19 cellular contexts compared by ENCODE assay signal in the genomic region with DNA sequence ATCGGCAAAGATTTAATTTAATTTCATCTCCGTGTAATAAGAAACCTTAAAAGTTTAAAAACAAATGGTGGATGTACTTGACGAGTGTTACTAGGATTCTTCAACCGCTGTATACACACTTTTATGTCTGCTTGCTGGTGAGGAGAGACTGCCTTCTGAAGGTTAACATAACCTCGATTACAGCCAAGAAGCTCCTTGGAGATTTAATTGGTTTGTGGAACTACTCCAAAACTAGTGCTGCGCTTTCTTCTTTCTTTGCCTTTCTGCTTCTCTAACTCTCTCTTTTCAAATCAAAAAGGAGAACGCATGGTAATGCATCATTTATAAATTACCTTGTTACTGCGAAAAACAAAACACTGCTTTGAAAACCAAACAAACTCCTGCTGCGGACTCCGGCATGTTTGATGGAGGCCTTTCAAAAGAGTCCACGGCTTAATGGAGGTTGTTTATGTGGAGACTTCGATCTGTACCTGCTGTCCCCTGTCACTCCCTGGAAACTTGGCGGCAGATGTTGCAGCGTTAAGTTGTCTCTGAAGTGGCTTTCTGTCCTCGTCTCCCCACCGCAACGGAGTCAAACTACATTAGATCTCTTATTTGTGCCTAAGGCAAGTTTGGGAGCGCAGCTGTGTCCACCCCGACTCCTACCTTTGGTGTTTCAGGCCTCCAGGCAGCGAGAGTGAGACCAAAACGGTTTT.
DNase-seq lines count a peak whose midpoint lies in the region; ATAC-seq and TF ChIP-seq lines count a peak whose summit lies in the region.
"Had no signal": no experiment of that assay in that cellular context is flagged by ENCODE, and none has a peak within 500 bp of the region (broad histone marks: within the 10 kb centered on the region; RNA-seq: fewer than 3 reads in every experiment).

No MANE protein-coding gene starts in this region.

- H3K27me3 ChIP-seq in NT2/D1 (ENCODE audit: insufficient read depth, insufficient read length): no peaks in the 10 kb centered on the region
- peaks cover 23% of the 10 kb centered on the region for H3K27me3 ChIP-seq in smooth muscle cell (ENCODE audit: low read depth)
- H3K27me3 ChIP-seq in Peyer's patch: no peaks in the 10 kb centered on the region
- H3K27me3 ChIP-seq: foreskin keratinocyte, neutrophil had no signal

- no peaks in the 10 kb centered on the region for H4K20me1 ChIP-seq in smooth muscle cell (ENCODE audit: low read depth)

- H3K36me3 Mint-ChIP-seq in mesothelial cell of epicardium: peaks cover 5% of the 10 kb centered on the region

- no peak for DNase-seq in NT2/D1 (ENCODE audit: low read depth, low spot score)
- DNase-seq in epithelial cell of esophagus (ENCODE audit: low read depth): no peak
- DNase-seq in mesothelial cell of epicardium (ENCODE audit: low spot score in 2 of 2, unreplicated experiment in 2 of 2): no peak
- DNase-seq in smooth muscle cell (lab: John Stamatoyannopoulos, UW; ENCODE audit: unreplicated experiment): no peak
- no peak for DNase-seq in Peyer's patch
- DNase-seq: activated T-cell treated with anti-CD3 and anti-CD28 coated beads, Interleukin-2, amount 50 U/mL, for 1 hour; central memory CD4-positive, alpha-beta T cell; foreskin keratinocyte; mammary epithelial cell; NCI-H2081 treated with DMSO at 0.1 percent for 48 hours; NCI-H748 treated with DMSO at 0.1 percent for 48 hours; SK-N-SH; stimulated activated CD4-positive, alpha-beta T cell treated with anti-CD3 and anti-CD28 coated beads, Interleukin-4, amount 100 ng/mL, for 1 hour had no signal

- H3K4me3 Mint-ChIP-seq in mesothelial cell of epicardium: peak overlapping the region; percentile 73
- H3K4me3 Mint-ChIP-seq: activated naive CD8-positive, alpha-beta T cell had no signal

- peaks cover 21% of the 10 kb centered on the region for H3K4me1 Mint-ChIP-seq in mesothelial cell of epicardium

- no peak for ATAC-seq in HG03457 (IDR thresholded peaks at IDR 0.05; ENCODE audit: unreplicated experiment)
- no peak for ATAC-seq in HG02840 (IDR thresholded peaks at IDR 0.05; ENCODE audit: low FRiP score, unreplicated experiment)
- no peak for ATAC-seq in GM19455 (IDR thresholded peaks at IDR 0.05; ENCODE audit: unreplicated experiment)
- ATAC-seq: foreskin keratinocyte had no signal

- peak overlapping the region; percentile 80 for H3K27ac Mint-ChIP-seq in mesothelial cell of epicardium
- H3K27ac Mint-ChIP-seq: activated naive CD8-positive, alpha-beta T cell had no signal

- no peaks in the 10 kb centered on the region for H3K4me1 ChIP-seq in NT2/D1 (ENCODE audit: insufficient read depth, insufficient read length)
- peaks cover 6% of the 10 kb centered on the region for H3K4me1 ChIP-seq in smooth muscle cell (ENCODE audit: low read depth)
- no peaks in the 10 kb centered on the region for H3K4me1 ChIP-seq in Peyer's patch
- H3K4me1 ChIP-seq: foreskin keratinocyte had no signal

- no peak overlapping the region for H2AFZ ChIP-seq in smooth muscle cell (ENCODE audit: low read depth)

- H3K9ac ChIP-seq in NT2/D1 (ENCODE audit: insufficient read length, low read depth) (peak overlapping the region; percentile 50), smooth muscle cell (ENCODE audit: low read depth) (no peak overlapping the region)
- H3K9ac ChIP-seq: SK-N-SH had no signal

- H3K27ac ChIP-seq in smooth muscle cell (ENCODE audit: low read depth): no peak overlapping the region
- peak overlapping the region in 2 of 4 donors; percentile 5 to 52 for H3K27ac ChIP-seq in Peyer's patch
- H3K27ac ChIP-seq: foreskin keratinocyte, neutrophil, thoracic aorta had no signal

- no peaks in the 10 kb centered on the region for H3F3A ChIP-seq in smooth muscle cell (ENCODE audit: low read depth)

- H3K9me3 ChIP-seq in NT2/D1 (ENCODE audit: insufficient read depth, low read length): no peaks in the 10 kb centered on the region
- no peaks in the 10 kb centered on the region for H3K9me3 ChIP-seq in smooth muscle cell (replicated peaks; ENCODE audit: low read depth)
- H3K9me3 ChIP-seq in Peyer's patch: no peaks in the 10 kb centered on the region
- H3K9me3 ChIP-seq: neutrophil, SK-N-SH, thoracic aorta had no signal

- TF ChIP-seq CTCF in epithelial cell of esophagus (IDR thresholded peaks at IDR 0.05; ENCODE audit: insufficient read depth, low read depth, low read length, missing control alignments) (no peak), mesothelial cell of epicardium (IDR thresholded peaks at IDR 0.05; ENCODE audit: unreplicated experiment) (no peak), smooth muscle cell (IDR thresholded peaks at IDR 0.05; ENCODE audit: borderline replicate concordance, insufficient read depth, poor library complexity, severe bottlenecking) (no peak), Peyer's patch (IDR thresholded peaks at IDR 0.05) (no peak)

- WGBS in smooth muscle cell (ENCODE audit: low lambda C conversion rate): 58% methylated on average over 21 of the region's 21 CpGs

- H3K4me3 ChIP-seq in NT2/D1 (ENCODE audit: insufficient read length, low read depth) (peak overlapping the region; percentile 41), epithelial cell of esophagus (ENCODE audit: low read length) (peak overlapping the region; percentile 25), smooth muscle cell (peak overlapping the region; percentile 30), Peyer's patch (no peak overlapping the region)
- H3K4me3 ChIP-seq: thoracic aorta had no signal

- TF ChIP-seq POLR2A in Peyer's patch (IDR thresholded peaks at IDR 0.05): no peak

- peaks cover 17% of the 10 kb centered on the region for H3K27me3 Mint-ChIP-seq in mesothelial cell of epicardium (ENCODE audit: low read depth)
- H3K27me3 Mint-ChIP-seq: activated naive CD8-positive, alpha-beta T cell had no signal

- no peaks in the 10 kb centered on the region for H3K9me3 Mint-ChIP-seq in mesothelial cell of epicardium

- no peaks in the 10 kb centered on the region for H3K79me2 ChIP-seq in smooth muscle cell (ENCODE audit: low read depth)

- H3K4me2 ChIP-seq in smooth muscle cell: peak overlapping the region; percentile 77
- H3K4me2 ChIP-seq: SK-N-SH had no signal

- H3K36me3 ChIP-seq in NT2/D1 (ENCODE audit: insufficient read depth, insufficient read length, low read length): no peaks in the 10 kb centered on the region
- no peaks in the 10 kb centered on the region for H3K36me3 ChIP-seq in smooth muscle cell (ENCODE audit: low read depth)
- H3K36me3 ChIP-seq in Peyer's patch: peaks cover 0 to 16% (median 0%) of the 10 kb centered on the region in 3 donors

Comparison
In these comparisons a context has a peak if more than half of its experiments do, and no peak if none do; other contexts are left out.
1. H3K4me3 ChIP-seq: peak in NT2/D1 (single experiment), epithelial cell of esophagus (single experiment) and smooth muscle cell (single experiment); none in Peyer's patch (0 of 4).